2 cellular contexts compared by ENCODE assay signal in the genomic region with DNA sequence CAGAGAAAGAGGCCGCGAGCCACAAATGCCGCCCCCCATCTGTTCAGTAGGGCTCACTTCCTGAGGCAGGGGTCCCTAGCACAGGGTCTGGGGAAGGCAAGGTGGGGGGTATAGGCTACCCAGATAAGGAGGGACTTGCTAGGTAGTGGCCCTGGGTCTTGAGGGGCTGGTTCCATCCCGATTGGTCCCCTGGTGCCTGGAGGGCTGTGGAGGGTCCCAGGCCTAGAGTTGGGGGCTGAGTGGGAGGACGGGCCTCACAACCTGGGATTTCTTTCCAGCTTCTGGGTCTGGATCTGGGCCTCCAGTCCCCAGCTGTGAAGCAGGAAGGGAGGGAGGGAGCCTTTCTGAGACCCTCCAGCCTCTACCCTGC.
TF ChIP-seq lines count a peak whose summit lies in the region.

No MANE protein-coding gene starts in this region.

TF ChIP-seq in IMR-90, 13 proteins besides CTCF, POLR2A, EP300 and RAD21:
- no peak for TF ChIP-seq SMC3 (IDR thresholded peaks at IDR 0.05; ENCODE audit: low read depth, low read length)
- no peak for TF ChIP-seq MAFK (IDR thresholded peaks at IDR 0.05; ENCODE audit: low read depth, low read length)
- TF ChIP-seq FOS (IDR thresholded peaks at IDR 0.05; ENCODE audit: low read depth, low read length), result no peak

TF ChIP-seq in H1, 55 proteins besides CTCF, POLR2A, EP300 and RAD21:
- TF ChIP-seq RXRA (IDR thresholded peaks at IDR 0.05; ENCODE audit: insufficient read depth, low read depth, low read length), result no peak
- TF ChIP-seq CBX5 (IDR thresholded peaks at IDR 0.05; ENCODE audit: low read depth, low read length), result no peak
- TF ChIP-seq HDAC6 (IDR thresholded peaks at IDR 0.05; ENCODE audit: low read depth, low read length), result no peak
- TF ChIP-seq, protein P1, sequence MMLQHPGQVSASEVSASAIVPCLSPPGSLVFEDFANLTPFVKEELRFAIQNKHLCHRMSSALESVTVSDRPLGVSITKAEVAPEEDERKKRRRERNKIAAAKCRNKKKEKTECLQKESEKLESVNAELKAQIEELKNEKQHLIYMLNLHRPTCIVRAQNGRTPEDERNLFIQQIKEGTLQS (IDR thresholded peaks at IDR 0.05; ENCODE audit: insufficient read depth, low read depth, low read length), result no peak
- no peak for TF ChIP-seq TCF12 (IDR thresholded peaks at IDR 0.05; ENCODE audit: low read depth, low read length)
- TF ChIP-seq RBBP5 (IDR thresholded peaks at IDR 0.05; ENCODE audit: borderline replicate concordance, low read depth, low read length), result no peak
- no peak for TF ChIP-seq GTF2F1 (IDR thresholded peaks at IDR 0.05; ENCODE audit: borderline replicate concordance, low read depth, low read length)
- no peak for TF ChIP-seq HDAC2 (IDR thresholded peaks at IDR 0.05; ENCODE audit: borderline replicate concordance in 1 of 2, low read depth in 2 of 2, low read length in 2 of 2)
- TF ChIP-seq BACH1 (IDR thresholded peaks at IDR 0.05; ENCODE audit: low read length), result no peak
- TF ChIP-seq CREB1 (IDR thresholded peaks at IDR 0.05), result no peak
- no peak for TF ChIP-seq EZH2 (IDR thresholded peaks at IDR 0.05; ENCODE audit: low read depth, low read length, severe bottlenecking)
- no peak for TF ChIP-seq NANOG (IDR thresholded peaks at IDR 0.05; ENCODE audit: insufficient read depth, low read depth, low read length, poor library complexity, severe bottlenecking)
- no peak for TF ChIP-seq CHD1 (IDR thresholded peaks at IDR 0.05; ENCODE audit: low read depth, low read length)
- no peak for TF ChIP-seq SIRT6 (IDR thresholded peaks at IDR 0.05; ENCODE audit: low read length)
- TF ChIP-seq TEAD4 (IDR thresholded peaks at IDR 0.05; ENCODE audit: low read depth, low read length), result no peak
- no peak for TF ChIP-seq RFX5 (IDR thresholded peaks at IDR 0.05; ENCODE audit: borderline replicate concordance, low read depth, low read length)
